Comparison of ENCODE assay signal across 1 cellular context in genomic region chr7:97971990-97972943, GRCh38.
TF ChIP-seq lines count a peak whose summit lies in the region.

No MANE protein-coding gene starts in this region.

TF ChIP-seq in K562, 482 proteins besides CTCF, POLR2A, EP300 and RAD21 (continued from another document and continues in another):
- no peak for TF ChIP-seq CREB5 (CRISPR knock-in tag; IDR thresholded peaks at IDR 0.05)
- TF ChIP-seq RBM15 (IDR thresholded peaks at IDR 0.05; ENCODE audit: insufficient read depth, low read length) = no peak
- no peak for TF ChIP-seq SIRT6 (IDR thresholded peaks at IDR 0.05; ENCODE audit: low read depth, low read length)
- TF ChIP-seq ZBTB17 (CRISPR knock-in tag; IDR thresholded peaks at IDR 0.05) = peak; percentile 57; the same call in 1 of the 2 replicates
- no peak for TF ChIP-seq SRSF1 (IDR thresholded peaks at IDR 0.05; ENCODE audit: low read depth, low read length)
- TF ChIP-seq MYC (IDR thresholded peaks at IDR 0.05; ENCODE audit: low read depth, low read length) = peak; percentile 93
- TF ChIP-seq MYC (CRISPR knock-in tag; IDR thresholded peaks at IDR 0.05; ENCODE audit: borderline replicate concordance, low read depth) = no peak
- TF ChIP-seq HOXB6 (CRISPR knock-in tag; IDR thresholded peaks at IDR 0.05; ENCODE audit: borderline replicate concordance) = no peak
- TF ChIP-seq YBX1 (IDR thresholded peaks at IDR 0.05) = no peak
- no peak for TF ChIP-seq NCOA4 (IDR thresholded peaks at IDR 0.05; ENCODE audit: partially characterized antibody)
- TF ChIP-seq ZNF146 (CRISPR knock-in tag; IDR thresholded peaks at IDR 0.05; ENCODE audit: unreplicated experiment) = no peak
- TF ChIP-seq MTF1 (CRISPR knock-in tag; IDR thresholded peaks at IDR 0.05; ENCODE audit: borderline replicate concordance) = no peak
- TF ChIP-seq FOS (IDR thresholded peaks at IDR 0.05; ENCODE audit: extremely low read depth, insufficient read length) = no peak
- TF ChIP-seq HINFP (tag; conservative IDR thresholded peaks at IDR 0.05; ENCODE audit: low read depth) = no peak
- TF ChIP-seq USF1 (CRISPR knock-in tag; IDR thresholded peaks at IDR 0.05) = no peak
- 0 out of 2 replicates have a peak, but pooled peaks have one; percentile 38 for TF ChIP-seq ZBTB2 (IDR thresholded peaks at IDR 0.05)
- no peak for TF ChIP-seq IRF1 (CRISPR knock-in tag; IDR thresholded peaks at IDR 0.05; ENCODE audit: borderline replicate concordance)
- TF ChIP-seq C11orf30 (IDR thresholded peaks at IDR 0.05; ENCODE audit: low read depth) = peak; percentile 84
- no peak for TF ChIP-seq STAT6 (CRISPR knock-in tag; IDR thresholded peaks at IDR 0.05)
- peak; percentile 97 for TF ChIP-seq EHMT2 (IDR thresholded peaks at IDR 0.05)
- TF ChIP-seq ZNF354B (CRISPR knock-in tag; IDR thresholded peaks at IDR 0.05) = no peak
- no peak for TF ChIP-seq NR0B1 (IDR thresholded peaks at IDR 0.05; ENCODE audit: partially characterized antibody)
- no peak for TF ChIP-seq SMARCB1 (IDR thresholded peaks at IDR 0.05; ENCODE audit: insufficient read length, low read depth)
- peak; percentile 79 for TF ChIP-seq POLR2B (IDR thresholded peaks at IDR 0.05; ENCODE audit: low read depth, partially characterized antibody)
- TF ChIP-seq ATF7 (IDR thresholded peaks at IDR 0.05) = peak; percentile 77
- TF ChIP-seq CHCHD3 (CRISPR knock-in tag; IDR thresholded peaks at IDR 0.05) = no peak
- no peak for TF ChIP-seq CUX1 (CRISPR knock-in tag; IDR thresholded peaks at IDR 0.05)
- no peak for TF ChIP-seq RUNX1 (IDR thresholded peaks at IDR 0.05; ENCODE audit: low read depth)
- TF ChIP-seq ZNF830 (CRISPR knock-in tag; IDR thresholded peaks at IDR 0.05) = no peak
- TF ChIP-seq FOXJ2 (tag; IDR thresholded peaks at IDR 0.05) = peak; percentile 91
- TF ChIP-seq BACH1 (tag; IDR thresholded peaks at IDR 0.05) = no peak
- TF ChIP-seq HNRNPK (IDR thresholded peaks at IDR 0.05; ENCODE audit: low read depth, low read length, poor library complexity, severe bottlenecking) = no peak
- 0 out of 4 replicates have a peak, but pooled peaks of 1 of the 2 experiments have one; percentile 21 for TF ChIP-seq TRIM24 (IDR thresholded peaks at IDR 0.05)
- TF ChIP-seq E2F8 (IDR thresholded peaks at IDR 0.05; ENCODE audit: low read depth, partially characterized antibody) = peak; percentile 98
- TF ChIP-seq TCFL5 (CRISPR knock-in tag; conservative IDR thresholded peaks at IDR 0.05) = no peak
- peak; percentile 84 for TF ChIP-seq SPI1 (IDR thresholded peaks at IDR 0.05; ENCODE audit: borderline replicate concordance, low read depth, low read length)
- no peak for TF ChIP-seq SREBF2 (CRISPR knock-in tag; IDR thresholded peaks at IDR 0.05)
- 0 out of 2 replicates have a peak, but pooled peaks have one; percentile 30 for TF ChIP-seq PYGO2 (tag; IDR thresholded peaks at IDR 0.05)
- TF ChIP-seq DMBX1 (CRISPR knock-in tag; IDR thresholded peaks at IDR 0.05; ENCODE audit: borderline replicate concordance) = peak; percentile 30; the same call in 1 of the 2 replicates
- 0 out of 4 replicates have a peak, but pooled peaks of 1 of the 2 experiments have one; percentile 56 for TF ChIP-seq ZMIZ1 (IDR thresholded peaks at IDR 0.05; ENCODE audit: low read depth in 2 of 2, low read length in 2 of 2)
